In genomic region chr10:18500576-18500975, GRCh38 we compare ENCODE assay signal across 23 cellular contexts.
"Had no signal": no experiment of that assay in that cellular context is flagged by ENCODE, and none has a peak within 500 bp of the region (broad histone marks: within the 10 kb centered on the region; RNA-seq: fewer than 3 reads in every experiment).

No MANE protein-coding gene starts in this region.

- H3K36me3 ChIP-seq: ascending aorta, breast epithelium, neural progenitor cell, prostate gland, right atrium auricular region, suprapubic skin, transverse colon, vagina, WERI-Rb-1 had no signal

- H3K9me3 ChIP-seq: ascending aorta, breast epithelium, esophagus muscularis mucosa, gastroesophageal sphincter, heart left ventricle, left ventricle myocardium inferior, prostate gland, right atrium auricular region, suprapubic skin, transverse colon, vagina had no signal

- H3K4me3 Mint-ChIP-seq: dendritic cell treated with granulocyte-macrophage colony-stimulating factor and Interleukin-4, amounts not matched to agents 40 ng/mL and 50 ng/mL, for 4 days; neural progenitor cell; stimulated activated naive CD8-positive, alpha-beta T cell treated with anti-CD3 and anti-CD28 coated beads, Interleukin-15, amount 100 ng/mL, for 72 hours had no signal

- H3K27ac ChIP-seq: ascending aorta, breast epithelium, esophagus muscularis mucosa, gastroesophageal sphincter, neural progenitor cell, prostate gland, right atrium auricular region, skin epidermis, suprapubic skin, transverse colon, vagina had no signal

- DNase-seq: activated CD4-positive, alpha-beta T cell treated with anti-CD3 and anti-CD28 coated beads for 1 hour; activated effector memory CD4-positive, alpha-beta T cell treated with anti-CD3 and anti-CD28 coated beads, Interleukin-2, amount 50 U/mL, for 16 hours; activated naive CD4-positive, alpha-beta T cell treated with anti-CD3 and anti-CD28 coated beads, Interleukin-2, amount 50 U/mL, for 16 hours; cerebellar nuclear complex; effector memory CD4-positive, alpha-beta T cell; heart left ventricle; left ventricle myocardium inferior; stimulated activated CD4-positive, alpha-beta T cell treated with anti-CD3 and anti-CD28 coated beads, Interleukin-4, amount 100 ng/mL, for 1 hour; stimulated activated naive CD8-positive, alpha-beta T cell treated with anti-CD3 and anti-CD28 coated beads, Interleukin-15, amount 100 ng/mL, for 72 hours; transverse colon had no signal

- H3K36me3 Mint-ChIP-seq: neural progenitor cell had no signal

- H3K9me3 Mint-ChIP-seq: activated T-cell treated with anti-CD3 and anti-CD28 coated beads, Interleukin-2, amount 50 U/mL, for 72 hours; dendritic cell treated with granulocyte-macrophage colony-stimulating factor and Interleukin-4, amounts not matched to agents 40 ng/mL and 50 ng/mL, for 4 days; neural progenitor cell; stimulated activated naive CD8-positive, alpha-beta T cell treated with anti-CD3 and anti-CD28 coated beads, Interleukin-15, amount 100 ng/mL, for 72 hours had no signal

- H3K4me3 ChIP-seq: ascending aorta, breast epithelium, esophagus muscularis mucosa, gastroesophageal sphincter, heart left ventricle, left ventricle myocardium inferior, neural progenitor cell, prostate gland, right atrium auricular region, skin epidermis, suprapubic skin, transverse colon, vagina had no signal

- H3K9ac ChIP-seq: neural progenitor cell had no signal

- H3K4me2 ChIP-seq: neural progenitor cell had no signal

- H3K4me1 ChIP-seq: ascending aorta, breast epithelium, prostate gland, suprapubic skin, vagina had no signal

- H3K27me3 Mint-ChIP-seq: dendritic cell treated with granulocyte-macrophage colony-stimulating factor and Interleukin-4, amounts not matched to agents 40 ng/mL and 50 ng/mL, for 4 days had no signal

- H3K4me1 Mint-ChIP-seq: stimulated activated naive CD8-positive, alpha-beta T cell treated with anti-CD3 and anti-CD28 coated beads, Interleukin-15, amount 100 ng/mL, for 72 hours had no signal

- H2AFZ ChIP-seq: neural progenitor cell had no signal

- ATAC-seq: gastroesophageal sphincter; heart left ventricle; stimulated activated naive CD8-positive, alpha-beta T cell treated with anti-CD3 and anti-CD28 coated beads, Interleukin-15, amount 100 ng/mL, for 72 hours had no signal

- H3K27ac Mint-ChIP-seq: activated T-cell treated with anti-CD3 and anti-CD28 coated beads, Interleukin-2, amount 50 U/mL, for 72 hours; dendritic cell treated with granulocyte-macrophage colony-stimulating factor and Interleukin-4, amounts not matched to agents 40 ng/mL and 50 ng/mL, for 4 days; neural progenitor cell; stimulated activated naive CD8-positive, alpha-beta T cell treated with anti-CD3 and anti-CD28 coated beads, Interleukin-15, amount 100 ng/mL, for 72 hours had no signal

- H3K27me3 ChIP-seq: ascending aorta, breast epithelium, esophagus muscularis mucosa, gastroesophageal sphincter, heart left ventricle, neural progenitor cell, right atrium auricular region, suprapubic skin, transverse colon, vagina had no signal
